1 cellular context compared by ENCODE assay signal in genomic region chr6:10890151-10890550, GRCh38.
A peak's percentile ranks its signal among the peaks of the same experiment; 100 is the strongest.
TF ChIP-seq lines count a peak whose summit lies in the region.

No MANE protein-coding gene starts in this region.

TF ChIP-seq in K562, 482 proteins besides CTCF, POLR2A, EP300 and RAD21:
- TF ChIP-seq AFF4 (CRISPR knock-in tag; IDR thresholded peaks at IDR 0.05) (no peak), FOXA3 (CRISPR knock-in tag; conservative IDR thresholded peaks at IDR 0.05 in 1 of 2, IDR thresholded peaks at IDR 0.05 in 1 of 2) (no peak), SMC3 (conservative IDR thresholded peaks at IDR 0.05; ENCODE audit: insufficient read depth, low read depth, low read length) (no peak), CREB3L1 (IDR thresholded peaks at IDR 0.05; ENCODE audit: borderline replicate concordance, low read depth) (no peak), WHSC1 (IDR thresholded peaks at IDR 0.05; ENCODE audit: low read length) (no peak), MCM5 (IDR thresholded peaks at IDR 0.05; ENCODE audit: low read depth) (no peak), SPI1 (IDR thresholded peaks at IDR 0.05; ENCODE audit: borderline replicate concordance, low read depth, low read length) (peak; percentile 51; the same call in 1 of the 2 replicates), HEY1 (CRISPR knock-in tag; IDR thresholded peaks at IDR 0.05; ENCODE audit: borderline replicate concordance) (no peak), ZBED1 (IDR thresholded peaks at IDR 0.05) (no peak), ZNF695 (CRISPR knock-in tag; IDR thresholded peaks at IDR 0.05) (no peak), ZNF436 (CRISPR knock-in tag; IDR thresholded peaks at IDR 0.05) (no peak), ZNF274 (IDR thresholded peaks at IDR 0.05; ENCODE audit: borderline replicate concordance, low read depth, low read length) (no peak), TAF7 (tag; IDR thresholded peaks at IDR 0.05) (no peak), NR3C1 (CRISPR knock-in tag; IDR thresholded peaks at IDR 0.05) (no peak), ZNF431 (CRISPR knock-in tag; IDR thresholded peaks at IDR 0.05) (peak; percentile 4; the same call in 1 of the 2 replicates), STAT5A (IDR thresholded peaks at IDR 0.05; ENCODE audit: borderline replicate concordance, low read length) (no peak), KDM4B (IDR thresholded peaks at IDR 0.05; ENCODE audit: borderline replicate concordance in 2 of 2, low read depth in 1 of 2) (no peak), TRIM24 (IDR thresholded peaks at IDR 0.05) (0 out of 4 replicates have a peak, but pooled peaks of 1 of the 2 experiments have one; percentile 11), NR1H2 (CRISPR knock-in tag; IDR thresholded peaks at IDR 0.05) (no peak), FOXA1 (IDR thresholded peaks at IDR 0.05; ENCODE audit: borderline replicate concordance) (no peak), SMARCB1 (IDR thresholded peaks at IDR 0.05; ENCODE audit: insufficient read length, low read depth) (no peak), FOXJ2 (tag; IDR thresholded peaks at IDR 0.05) (no peak), THRAP3 (IDR thresholded peaks at IDR 0.05; ENCODE audit: borderline replicate concordance) (no peak)
- TF ChIP-seq, protein P1, sequence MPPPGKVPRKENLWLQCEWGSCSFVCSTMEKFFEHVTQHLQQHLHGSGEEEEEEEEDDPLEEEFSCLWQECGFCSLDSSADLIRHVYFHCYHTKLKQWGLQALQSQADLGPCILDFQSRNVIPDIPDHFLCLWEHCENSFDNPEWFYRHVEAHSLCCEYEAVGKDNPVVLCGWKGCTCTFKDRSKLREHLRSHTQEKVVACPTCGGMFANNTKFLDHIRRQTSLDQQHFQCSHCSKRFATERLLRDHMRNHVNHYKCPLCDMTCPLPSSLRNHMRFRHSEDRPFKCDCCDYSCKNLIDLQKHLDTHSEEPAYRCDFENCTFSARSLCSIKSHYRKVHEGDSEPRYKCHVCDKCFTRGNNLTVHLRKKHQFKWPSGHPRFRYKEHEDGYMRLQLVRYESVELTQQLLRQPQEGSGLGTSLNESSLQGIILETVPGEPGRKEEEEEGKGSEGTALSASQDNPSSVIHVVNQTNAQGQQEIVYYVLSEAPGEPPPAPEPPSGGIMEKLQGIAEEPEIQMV (tag; conservative IDR thresholded peaks at IDR 0.05; ENCODE audit: low read depth) = no peak
- TF ChIP-seq, protein P2, sequence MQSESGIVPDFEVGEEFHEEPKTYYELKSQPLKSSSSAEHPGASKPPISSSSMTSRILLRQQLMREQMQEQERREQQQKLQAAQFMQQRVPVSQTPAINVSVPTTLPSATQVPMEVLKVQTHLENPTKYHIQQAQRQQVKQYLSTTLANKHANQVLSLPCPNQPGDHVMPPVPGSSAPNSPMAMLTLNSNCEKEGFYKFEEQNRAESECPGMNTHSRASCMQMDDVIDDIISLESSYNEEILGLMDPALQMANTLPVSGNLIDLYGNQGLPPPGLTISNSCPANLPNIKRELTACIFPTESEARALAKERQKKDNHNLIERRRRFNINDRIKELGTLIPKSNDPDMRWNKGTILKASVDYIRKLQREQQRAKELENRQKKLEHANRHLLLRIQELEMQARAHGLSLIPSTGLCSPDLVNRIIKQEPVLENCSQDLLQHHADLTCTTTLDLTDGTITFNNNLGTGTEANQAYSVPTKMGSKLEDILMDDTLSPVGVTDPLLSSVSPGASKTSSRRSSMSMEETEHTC (IDR thresholded peaks at IDR 0.05) = no peak
